36 cellular contexts compared by ENCODE assay signal in genomic region chr9:126551812-126552211, GRCh38.
"Had no signal": no experiment of that assay in that cellular context is flagged by ENCODE, and none has a peak within 500 bp of the region (broad histone marks: within the 10 kb centered on the region; RNA-seq: fewer than 3 reads in every experiment).

No MANE protein-coding gene starts in this region.

- H3K9me3 ChIP-seq: ascending aorta had no signal

- ATAC-seq: activated CD8-positive, alpha-beta memory T cell treated with anti-CD3 and anti-CD28 coated beads, Interleukin-2, amount 10 ng/mL, durations not matched to agents 7 days and 5 days; activated CD8-positive, alpha-beta T cell treated with anti-CD3 and anti-CD28 coated beads for 36 hours; activated naive CD8-positive, alpha-beta T cell treated with anti-CD3 and anti-CD28 coated beads, Interleukin-2, amount 50 U/mL, for 24 hours had no signal

- H3K36me3 Mint-ChIP-seq: activated CD4-positive, alpha-beta memory T cell treated with anti-CD3 and anti-CD28 coated beads for 36 hours; activated CD8-positive, alpha-beta memory T cell treated with anti-CD3 and anti-CD28 coated beads, Interleukin-2, amount 10 ng/mL, durations not matched to agents 7 days and 5 days; activated naive CD4-positive, alpha-beta T cell treated with anti-CD3 and anti-CD28 coated beads, Interleukin-2, amount 10 ng/mL, durations not matched to agents 7 days and 5 days; activated naive CD4-positive, alpha-beta T cell treated with anti-CD3 and anti-CD28 coated beads, Interleukin-2, amount 50 U/mL, for 24 hours; activated naive CD8-positive, alpha-beta T cell; activated naive CD8-positive, alpha-beta T cell treated with anti-CD3 and anti-CD28 coated beads, Interleukin-2, amount 10 ng/mL, durations not matched to agents 7 days and 5 days; brain had no signal

- H3K4me1 ChIP-seq: ascending aorta had no signal

- H3K4me3 Mint-ChIP-seq: activated B cell treated with CpG ODN at 0.5 μM for 24 hours; activated CD4-positive, alpha-beta memory T cell treated with anti-CD3 and anti-CD28 coated beads for 36 hours; activated CD4-positive, alpha-beta T cell treated with anti-CD3 and anti-CD28 coated beads, Interleukin-2, amount 10 ng/mL, durations not matched to agents 24 days and 14 days; activated CD8-positive, alpha-beta memory T cell treated with anti-CD3 and anti-CD28 coated beads, Interleukin-2, amount 10 ng/mL, durations not matched to agents 7 days and 5 days; activated CD8-positive, alpha-beta T cell treated with anti-CD3 and anti-CD28 coated beads for 36 hours; activated naive CD4-positive, alpha-beta T cell treated with anti-CD3 and anti-CD28 coated beads, Interleukin-2, amount 10 ng/mL, durations not matched to agents 7 days and 5 days; activated naive CD4-positive, alpha-beta T cell treated with anti-CD3 and anti-CD28 coated beads, Interleukin-2, amount 50 U/mL, for 24 hours; activated naive CD8-positive, alpha-beta T cell; activated naive CD8-positive, alpha-beta T cell treated with anti-CD3 and anti-CD28 coated beads, Interleukin-2, amount 10 ng/mL, durations not matched to agents 7 days and 5 days; activated naive CD8-positive, alpha-beta T cell treated with anti-CD3 and anti-CD28 coated beads, Interleukin-2, amount 50 U/mL, for 24 hours; activated T-cell treated with anti-CD3 and anti-CD28 coated beads, Interleukin-2, amount 50 U/mL, for 24 hours; brain; central memory CD8-positive, alpha-beta T cell; T-helper 1 cell treated with Interleukin-12 subunit alpha and Interleukin-12 subunit beta and Interleukin-4 antibody, amounts not matched to agents 30 μg/mL and 1 μg/mL, for 36 hours; T-helper 2 cell treated with Interferon-gamma antibody and Interleukin-4, amounts not matched to agents 5 μg/mL and 100 μg/mL, for 36 hours had no signal

- DNase-seq: activated B cell treated with CpG ODN at 0.5 μM for 24 hours; activated CD4-positive, alpha-beta memory T cell treated with anti-CD3 and anti-CD28 coated beads for 36 hours; activated CD4-positive, alpha-beta T cell treated with anti-CD3 and anti-CD28 coated beads for 4 hours; activated CD4-positive, alpha-beta T cell treated with anti-CD3 and anti-CD28 coated beads, Interleukin-2, amount 10 ng/mL, durations not matched to agents 24 days and 14 days; activated CD4-positive, alpha-beta T cell treated with anti-CD3 and anti-CD28 coated beads, Interleukin-2, amount 50 U/mL, for 1 hour; activated CD4-positive, alpha-beta T cell treated with anti-CD3 and anti-CD28 coated beads, Interleukin-2, amount 50 U/mL, for 4 hours; activated CD4-positive, CD25-positive, alpha-beta regulatory T cell treated with anti-CD3 and anti-CD28 coated beads, Interleukin-2, amount 50 U/mL, for 72 hours; activated CD8-positive, alpha-beta memory T cell treated with anti-CD3 and anti-CD28 coated beads for 24 hours; activated CD8-positive, alpha-beta memory T cell treated with anti-CD3 and anti-CD28 coated beads, Interleukin-2, amount 10 ng/mL, durations not matched to agents 7 days and 5 days; activated CD8-positive, alpha-beta memory T cell treated with anti-CD3 and anti-CD28 coated beads, Interleukin-2, amount 50 U/mL, for 48 hours; activated CD8-positive, alpha-beta T cell treated with anti-CD3 and anti-CD28 coated beads for 36 hours; activated effector memory CD4-positive, alpha-beta T cell treated with Interleukin-2 at 50 U/mL for 16 hours; activated gamma-delta T cell; activated naive CD4-positive, alpha-beta T cell treated with anti-CD3 and anti-CD28 coated beads, Interleukin-2, amount 10 ng/mL, durations not matched to agents 7 days and 5 days; activated naive CD4-positive, alpha-beta T cell treated with Interleukin-2 at 50 U/mL for 16 hours; activated naive CD8-positive, alpha-beta T cell treated with anti-CD3 and anti-CD28 coated beads, Interleukin-2, amount 10 ng/mL, durations not matched to agents 7 days and 5 days; activated naive CD8-positive, alpha-beta T cell treated with anti-CD3 and anti-CD28 coated beads, Interleukin-2, amount 50 U/mL, for 24 hours; activated T-cell treated with anti-CD3 and anti-CD28 coated beads, Interleukin-2, amount 50 U/mL, for 24 hours; activated T-cell treated with anti-CD3 and anti-CD28 coated beads, Interleukin-2, amount 50 U/mL, for 48 hours; anterior cingulate cortex; caudate nucleus; cerebellar nuclear complex; T-helper 2 cell; T-helper 9 cell had no signal

- H3K27ac Mint-ChIP-seq: activated B cell treated with CpG ODN at 0.5 μM for 24 hours; activated CD4-positive, alpha-beta memory T cell treated with anti-CD3 and anti-CD28 coated beads for 36 hours; activated CD4-positive, alpha-beta T cell treated with anti-CD3 and anti-CD28 coated beads, Interleukin-2, amount 10 ng/mL, durations not matched to agents 24 days and 14 days; activated CD8-positive, alpha-beta memory T cell treated with anti-CD3 and anti-CD28 coated beads, Interleukin-2, amount 10 ng/mL, durations not matched to agents 7 days and 5 days; activated CD8-positive, alpha-beta T cell treated with anti-CD3 and anti-CD28 coated beads for 36 hours; activated naive CD4-positive, alpha-beta T cell treated with anti-CD3 and anti-CD28 coated beads, Interleukin-2, amount 10 ng/mL, durations not matched to agents 7 days and 5 days; activated naive CD4-positive, alpha-beta T cell treated with anti-CD3 and anti-CD28 coated beads, Interleukin-2, amount 50 U/mL, for 24 hours; activated naive CD8-positive, alpha-beta T cell; activated naive CD8-positive, alpha-beta T cell treated with anti-CD3 and anti-CD28 coated beads, Interleukin-2, amount 10 ng/mL, durations not matched to agents 7 days and 5 days; activated naive CD8-positive, alpha-beta T cell treated with anti-CD3 and anti-CD28 coated beads, Interleukin-2, amount 50 U/mL, for 24 hours; activated T-cell treated with anti-CD3 and anti-CD28 coated beads, Interleukin-2, amount 50 U/mL, for 24 hours; activated T-helper 2 cell treated with anti-CD3 and anti-CD28 coated beads, Interferon-gamma antibody, Interleukin-2, Interleukin-4, amounts not matched to agents 10 μg/mL and 5 μg/mL and 100 μg/mL, durations not matched to agents 14 hours and 24 hours and 36 hours; T-helper 1 cell treated with Interleukin-12 subunit alpha and Interleukin-12 subunit beta and Interleukin-4 antibody, amounts not matched to agents 30 μg/mL and 1 μg/mL, for 36 hours; T-helper 2 cell treated with Interferon-gamma antibody and Interleukin-4, amounts not matched to agents 5 μg/mL and 100 μg/mL, for 36 hours had no signal

- H3K36me3 ChIP-seq: ascending aorta, cardiac muscle cell had no signal

- FAIRE-seq: bronchial epithelial cell, TTC549 had no signal

- H3K9me3 Mint-ChIP-seq: activated B cell treated with CpG ODN at 0.5 μM for 24 hours; activated CD4-positive, alpha-beta memory T cell treated with anti-CD3 and anti-CD28 coated beads for 36 hours; activated CD4-positive, alpha-beta T cell treated with anti-CD3 and anti-CD28 coated beads, Interleukin-2, amount 10 ng/mL, durations not matched to agents 24 days and 14 days; activated CD8-positive, alpha-beta T cell treated with anti-CD3 and anti-CD28 coated beads for 36 hours; activated naive CD4-positive, alpha-beta T cell treated with anti-CD3 and anti-CD28 coated beads, Interleukin-2, amount 10 ng/mL, durations not matched to agents 7 days and 5 days; activated naive CD4-positive, alpha-beta T cell treated with anti-CD3 and anti-CD28 coated beads, Interleukin-2, amount 50 U/mL, for 24 hours; activated naive CD8-positive, alpha-beta T cell treated with anti-CD3 and anti-CD28 coated beads, Interleukin-2, amount 10 ng/mL, durations not matched to agents 7 days and 5 days; activated naive CD8-positive, alpha-beta T cell treated with anti-CD3 and anti-CD28 coated beads, Interleukin-2, amount 50 U/mL, for 24 hours; activated T-cell treated with anti-CD3 and anti-CD28 coated beads, Interleukin-2, amount 50 U/mL, for 24 hours; activated T-helper 2 cell treated with anti-CD3 and anti-CD28 coated beads, Interferon-gamma antibody, Interleukin-2, Interleukin-4, amounts not matched to agents 10 μg/mL and 5 μg/mL and 100 μg/mL, durations not matched to agents 14 hours and 24 hours and 36 hours; central memory CD8-positive, alpha-beta T cell; T-helper 1 cell treated with Interleukin-12 subunit alpha and Interleukin-12 subunit beta and Interleukin-4 antibody, amounts not matched to agents 30 μg/mL and 1 μg/mL, for 36 hours; T-helper 2 cell treated with Interferon-gamma antibody and Interleukin-4, amounts not matched to agents 5 μg/mL and 100 μg/mL, for 36 hours had no signal

- H3K4me1 Mint-ChIP-seq: activated B cell treated with CpG ODN at 0.5 μM for 24 hours; activated CD4-positive, alpha-beta T cell treated with anti-CD3 and anti-CD28 coated beads, Interleukin-2, amount 10 ng/mL, durations not matched to agents 24 days and 14 days; activated CD8-positive, alpha-beta memory T cell treated with anti-CD3 and anti-CD28 coated beads, Interleukin-2, amount 10 ng/mL, durations not matched to agents 7 days and 5 days; activated naive CD4-positive, alpha-beta T cell treated with anti-CD3 and anti-CD28 coated beads, Interleukin-2, amount 10 ng/mL, durations not matched to agents 7 days and 5 days; activated naive CD4-positive, alpha-beta T cell treated with anti-CD3 and anti-CD28 coated beads, Interleukin-2, amount 50 U/mL, for 24 hours; activated naive CD8-positive, alpha-beta T cell treated with anti-CD3 and anti-CD28 coated beads, Interleukin-2, amount 10 ng/mL, durations not matched to agents 7 days and 5 days; activated naive CD8-positive, alpha-beta T cell treated with anti-CD3 and anti-CD28 coated beads, Interleukin-2, amount 50 U/mL, for 24 hours; central memory CD8-positive, alpha-beta T cell had no signal

- H3K4me3 ChIP-seq: ascending aorta, cardiac muscle cell had no signal

- H3K27me3 Mint-ChIP-seq: activated CD4-positive, alpha-beta memory T cell treated with anti-CD3 and anti-CD28 coated beads for 36 hours; activated CD4-positive, alpha-beta T cell treated with anti-CD3 and anti-CD28 coated beads, Interleukin-2, amount 10 ng/mL, durations not matched to agents 24 days and 14 days; activated CD8-positive, alpha-beta T cell treated with anti-CD3 and anti-CD28 coated beads for 36 hours; activated naive CD4-positive, alpha-beta T cell treated with anti-CD3 and anti-CD28 coated beads, Interleukin-2, amount 50 U/mL, for 24 hours; activated naive CD8-positive, alpha-beta T cell; activated naive CD8-positive, alpha-beta T cell treated with anti-CD3 and anti-CD28 coated beads, Interleukin-2, amount 50 U/mL, for 24 hours; activated T-cell treated with anti-CD3 and anti-CD28 coated beads, Interleukin-2, amount 50 U/mL, for 24 hours; central memory CD8-positive, alpha-beta T cell had no signal

- H3K27me3 ChIP-seq: ascending aorta, cardiac muscle cell had no signal

- H3K27ac ChIP-seq: ascending aorta, cardiac muscle cell, VCaP had no signal
